27 cellular contexts compared by ENCODE assay signal in the genomic region with DNA sequence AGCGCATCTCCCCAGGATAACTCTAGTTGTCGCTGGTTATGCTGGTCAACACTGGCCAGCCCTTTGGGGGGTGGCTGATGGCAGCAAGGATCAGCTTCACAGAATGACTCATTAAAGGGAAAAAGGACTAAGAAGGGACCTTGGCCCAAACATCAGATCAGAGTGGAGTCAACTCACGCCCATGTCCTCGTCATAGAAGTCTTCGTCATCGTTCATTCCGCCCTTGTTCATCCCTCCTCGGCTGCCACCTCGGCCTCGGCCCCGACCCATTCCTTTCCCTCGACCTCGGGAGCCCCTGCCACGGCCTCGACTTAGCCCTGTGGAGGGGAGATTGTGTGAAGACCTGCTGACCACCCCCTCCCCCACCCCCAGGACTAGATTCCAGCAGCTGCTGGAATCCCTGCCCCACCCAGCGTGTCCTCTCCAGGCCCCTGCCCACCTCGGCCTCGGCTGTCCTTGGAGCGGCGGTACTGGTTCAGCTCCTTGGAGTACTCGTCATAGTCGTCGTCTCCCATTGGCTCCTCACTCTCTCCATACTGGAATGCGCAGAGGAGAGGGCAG. TPM values are rescaled to one million over a fixed set of nuclear protein-coding genes. Genes with fewer than 3 reads are reported as not detected.
DNase-seq lines count a peak whose midpoint lies in the region; ATAC-seq, FAIRE-seq and TF ChIP-seq lines count a peak whose summit lies in the region.
"Had no signal": no experiment of that assay in that cellular context is flagged by ENCODE, and none has a peak within 500 bp of the region (broad histone marks: within the 10 kb centered on the region; RNA-seq: fewer than 3 reads in every experiment).

No MANE protein-coding gene starts in this region.

- H3K27me3 ChIP-seq in K562 (ENCODE audit: control insufficient read depth in 2 of 2, insufficient read depth in 2 of 2, low read length in 2 of 2): no peaks in the 10 kb centered on the region
- H3K27me3 ChIP-seq: SJSA1 had no signal

- POLR2A ChIA-PET in activated CD4-positive, alpha-beta T cell treated with anti-CD3 and anti-CD28 coated beads for 36 hours (lab: Charles Lee): no interaction called here
- POLR2A ChIA-PET in K562 (lab: Yijun Ruan, JAX): no interaction called here

- TF ChIP-seq CTCF in K562 (IDR thresholded peaks at IDR 0.05 in 2 of 3, conservative IDR thresholded peaks at IDR 0.05 in 1 of 3; ENCODE audit: insufficient read depth in 2 of 3, low read depth in 1 of 3, low read length in 3 of 3): no peak

- no peaks in the 10 kb centered on the region for H3K79me2 ChIP-seq in K562 (ENCODE audit: control insufficient read depth, insufficient read depth, low read length)

- peaks cover 95% of the 10 kb centered on the region; the same call in 2 of the 3 replicates for H3K36me3 ChIP-seq in K562 (ENCODE audit: control insufficient read depth, insufficient read depth, low read length)

- no peak overlapping the region for H3K4me3 Mint-ChIP-seq in activated CD4-positive, alpha-beta T cell treated with anti-CD3 and anti-CD28 coated beads for 36 hours
- H3K4me3 Mint-ChIP-seq: B cell; CD14-positive monocyte; CD8-positive, alpha-beta memory T cell had no signal

- no peaks in the 10 kb centered on the region for H3K9me3 ChIP-seq in K562 (replicated peaks; ENCODE audit: control insufficient read depth, insufficient read depth, low read depth, low read length)
- H3K9me3 ChIP-seq: SJSA1 had no signal

- H3K27me3 Mint-ChIP-seq in activated CD4-positive, alpha-beta T cell treated with anti-CD3 and anti-CD28 coated beads for 36 hours: no peaks in the 10 kb centered on the region
- H3K27me3 Mint-ChIP-seq: B cell; CD8-positive, alpha-beta memory T cell had no signal

- H3K4me2 ChIP-seq in K562 (ENCODE audit: insufficient read depth, low read length): no peak overlapping the region
- H3K4me2 ChIP-seq: PC-9 had no signal

- CTCF ChIA-PET in activated CD4-positive, alpha-beta T cell treated with anti-CD3 and anti-CD28 coated beads for 36 hours (lab: Charles Lee): no interaction called here
- CTCF ChIA-PET in K562 (lab: Yijun Ruan, JAX; ENCODE audit: low intra/inter-chr PET ratio): no interaction called here

- in situ Hi-C loops in K562 (cut with MboI): loop anchor here (5.0 kb wide), 1 partner anchor 42 kb away; no protein-coding TSS in a partner anchor

- DNase-seq in activated CD4-positive, alpha-beta T cell treated with anti-CD3 and anti-CD28 coated beads for 36 hours: no peak
- DNase-seq in activated CD4-positive, alpha-beta T cell treated with anti-CD3 and anti-CD28 coated beads, Interleukin-2, amount 50 U/mL, for 48 hours: no peak
- DNase-seq in left ventricle myocardium superior (peak; percentile 10), Right ventricle myocardium superior (no peak), K562 (ENCODE audit: extremely low read depth in 1 of 4, low spot score in 3 of 4) (no peak), ecto neural progenitor cell (ENCODE audit: low spot score) (no peak), NCI-H526 (lab: John Stamatoyannopoulos, UW) (no peak)
- DNase-seq: Calu3; CD8-positive, alpha-beta memory T cell; DMS79 treated with DMSO at 0.1 percent for 48 hours; GF-D8; KG1; MM.1S; NCI-H1417; NCI-H1694; NCI-H2029 treated with DMSO at 0.1 percent for 48 hours; NCI-H446 treated with DMSO at 0.1 percent for 48 hours; NCI-H526 treated with DMSO at 0.1 percent for 48 hours; PC-9 had no signal

- H3K4me3 ChIP-seq in K562: no peak overlapping the region
- H3K4me3 ChIP-seq: PC-9, SJSA1 had no signal

- TF ChIP-seq EP300 in K562 (IDR thresholded peaks at IDR 0.05; ENCODE audit: low read length): no peak

- TF ChIP-seq POLR2A in K562 (conservative IDR thresholded peaks at IDR 0.05) (no peak), GM18505 (IDR thresholded peaks at IDR 0.05; ENCODE audit: borderline replicate concordance, extremely low read depth, insufficient read depth, insufficient read length) (no peak)

- no peak for ATAC-seq in activated CD4-positive, alpha-beta T cell treated with anti-CD3 and anti-CD28 coated beads for 36 hours
- ATAC-seq in left ventricle myocardium superior: no peak
- ATAC-seq in Right ventricle myocardium superior (ENCODE audit: poor library complexity): no peak
- no peak for ATAC-seq in K562
- ATAC-seq in GM18505 (IDR thresholded peaks at IDR 0.05; ENCODE audit: unreplicated experiment): no peak
- ATAC-seq: Right ventricle myocardium inferior had no signal

- H3K9me1 ChIP-seq in K562 (ENCODE audit: control insufficient read depth, insufficient read depth, low read length): no peaks in the 10 kb centered on the region

- H2AFZ ChIP-seq in K562 (ENCODE audit: low read depth, low read length): no peak overlapping the region
- H2AFZ ChIP-seq: PC-9 had no signal

- intact Hi-C loops in activated CD4-positive, alpha-beta T cell treated with anti-CD3 and anti-CD28 coated beads for 36 hours (cut with DNase I, micrococcal nuclease): no loop called here
- intact Hi-C loops in left ventricle myocardium superior (cut with micrococcal nuclease): no loop called here
- intact Hi-C loops in Right ventricle myocardium superior (cut with DNase I): no loop called here
- intact Hi-C loops in K562 (cut with micrococcal nuclease): no loop called here

- no peak for FAIRE-seq in K562 (lab: Jason Lieb, UNC)
- FAIRE-seq: GM12891, GM19239 had no signal

- no peaks in the 10 kb centered on the region for H3K4me1 ChIP-seq in K562 (replicated peaks in 1 of 2; ENCODE audit: control insufficient read depth in 2 of 2, insufficient read depth in 2 of 2, low read length in 2 of 2)

- H3K36me3 Mint-ChIP-seq in activated CD4-positive, alpha-beta T cell treated with anti-CD3 and anti-CD28 coated beads for 36 hours (ENCODE audit: low read depth): peaks cover 49% of the 10 kb centered on the region

- no TSS peak for BruUV-seq in K562 (replicated peaks; lab: Mats Ljungman, UMichigan)

- H3K4me1 Mint-ChIP-seq in activated CD4-positive, alpha-beta T cell treated with anti-CD3 and anti-CD28 coated beads for 36 hours: no peaks in the 10 kb centered on the region
- H3K4me1 Mint-ChIP-seq: CD14-positive monocyte; CD8-positive, alpha-beta memory T cell had no signal

- peak overlapping the region; percentile 37 for H3K27ac Mint-ChIP-seq in activated CD4-positive, alpha-beta T cell treated with anti-CD3 and anti-CD28 coated beads for 36 hours

- H3K9ac ChIP-seq in K562 (ENCODE audit: insufficient read depth in 1 of 2, low read depth in 2 of 2, low read length in 2 of 2): no peak overlapping the region

- WGBS in K562 (ENCODE audit: insufficient coverage, low coverage, missing lambda C conversion rate): 96% methylated on average over 19 of the region's 24 CpGs

- H3K27ac ChIP-seq in K562 (ENCODE audit: extremely low read depth, low read depth, low read length): no peak overlapping the region
- H3K27ac ChIP-seq: 22Rv1, PC-9, SJSA1 had no signal

- H4K20me1 ChIP-seq in K562 (replicated peaks; ENCODE audit: control insufficient read depth, insufficient read depth, low read length): no peaks in the 10 kb centered on the region

- no peaks in the 10 kb centered on the region for H3K9me3 Mint-ChIP-seq in activated CD4-positive, alpha-beta T cell treated with anti-CD3 and anti-CD28 coated beads for 36 hours (ENCODE audit: low read depth)
- H3K9me3 Mint-ChIP-seq: CD14-positive monocyte; CD8-positive, alpha-beta memory T cell had no signal

- TF ChIP-seq RAD21 in K562 (CRISPR knock-in tag; conservative IDR thresholded peaks at IDR 0.05 in 1 of 2, IDR thresholded peaks at IDR 0.05 in 1 of 2): no peak

RNA-seq across cellular contexts. Expression of a gene that starts 28.6 kb away (rescaled TPM):
- 100 to 1,000 TPM in 1 of 2 experiments, 10 to 100 TPM in 1; 88.6 to 128 TPM for total RNA-seq in activated CD4-positive, alpha-beta T cell treated with anti-CD3 and anti-CD28 coated beads for 36 hours
- total RNA-seq in left ventricle myocardium superior (22.1 TPM), Right ventricle myocardium superior (20.6 TPM), K562 (2014; rRNA removed) (18.3 and 26.0 TPM in 2 replicates), K562 (2014; rRNA removed; fragmentation: Illumina TruSeq; extraction: Trizol) (19.6 and 24.1 TPM in 2 replicates), K562 (2015; rRNA removed; fragmentation: Illumina TruSeq; extraction: Trizol) (13.2 and 19.1 TPM in 2 replicates), K562 (2021) (59.5 and 75.6 TPM in 2 replicates)
- total RNA-seq in K562 (2011; cell fraction: chromatin; rRNA removed; ENCODE audit: low replicate concordance): 66.1 and 83.6 TPM in 2 replicates
- total RNA-seq in K562 (2011; cell fraction: nucleolus; rRNA removed): 24.1 and 34.0 TPM in 2 replicates
- 30.9 TPM in 2 replicates for total RNA-seq in K562 (2011; cell fraction: nucleoplasm; rRNA removed)
- polyA plus RNA-seq in K562 (2011; rRNA removed) (4.0 and 5.3 TPM in 2 replicates), K562 (2014; fragmentation: Illumina TruSeq; extraction: Trizol) (33.5 and 33.7 TPM in 2 replicates), K562 (2014; fragmentation: Nextera tagmentation; extraction: Ambion mirVana) (1 to 10 TPM; 2.2 to 8.0 TPM), K562 (2014; rRNA removed) (14.4 and 17.6 TPM in 2 replicates)
- 2.2 and 3.7 TPM in 2 replicates for polyA plus RNA-seq in K562 (2011; cell fraction: cytosol; rRNA removed)
- polyA plus RNA-seq in K562 (2011; cell fraction: nucleus; rRNA removed): 14.1 and 22.9 TPM in 2 replicates
- polyA plus RNA-seq in K562 (2012): 11.1 and 39.1 TPM in 2 replicates
- polyA minus RNA-seq in K562 (2011; rRNA and poly(A)+ RNA removed): 14.0 and 14.6 TPM in 2 replicates
- 23.3 and 31.7 TPM in 2 replicates for polyA minus RNA-seq in K562 (2011; cell fraction: cytosol; rRNA and poly(A)+ RNA removed)
- polyA minus RNA-seq in K562 (2011; cell fraction: nucleus; rRNA and poly(A)+ RNA removed): 7.5 and 15.8 TPM in 2 replicates

RNA-seq across cellular contexts. Expression of a gene that starts 36.5 kb away (rescaled TPM):
- 10 to 100 TPM; 16.3 to 52.7 TPM for total RNA-seq in activated CD4-positive, alpha-beta T cell treated with anti-CD3 and anti-CD28 coated beads for 36 hours
- total RNA-seq in left ventricle myocardium superior (31.6 TPM), Right ventricle myocardium superior (34.9 TPM), K562 (2014; rRNA removed) (95.2 and 166 TPM in 2 replicates), K562 (2014; rRNA removed; fragmentation: Illumina TruSeq; extraction: Trizol) (0.64 and 2.4 TPM in 2 replicates), K562 (2015; rRNA removed; fragmentation: Illumina TruSeq; extraction: Trizol) (2.4 and 4.4 TPM in 2 replicates), K562 (2021) (77.6 and 79.5 TPM in 2 replicates)
- 1.5 and 6.1 TPM in 2 replicates for total RNA-seq in K562 (2011; cell fraction: chromatin; rRNA removed; ENCODE audit: low replicate concordance)
- 30.7 and 31.5 TPM in 2 replicates for total RNA-seq in K562 (2011; cell fraction: nucleolus; rRNA removed)
- 10.5 and 11.2 TPM in 2 replicates for total RNA-seq in K562 (2011; cell fraction: nucleoplasm; rRNA removed)
- polyA plus RNA-seq in K562 (2011; rRNA removed) (8.7 and 14.0 TPM in 2 replicates), K562 (2014; fragmentation: Illumina TruSeq; extraction: Trizol) (1.4 TPM in 1 of 2 replicates, not detected in the other), K562 (2014; fragmentation: Nextera tagmentation; extraction: Ambion mirVana) (under 1 TPM; 0.10 to 0.25 TPM), K562 (2014; rRNA removed) (85.9 and 90.7 TPM in 2 replicates)
- 44.0 and 160 TPM in 2 replicates for polyA plus RNA-seq in K562 (2011; cell fraction: cytosol; rRNA removed)
- 12.9 and 22.9 TPM in 2 replicates for polyA plus RNA-seq in K562 (2011; cell fraction: nucleus; rRNA removed)
- polyA plus RNA-seq in K562 (2012): 30.2 and 35.3 TPM in 2 replicates
- 0.69 and 0.74 TPM in 2 replicates for polyA minus RNA-seq in K562 (2011; rRNA and poly(A)+ RNA removed)
- 9.9 and 19.5 TPM in 2 replicates for polyA minus RNA-seq in K562 (2011; cell fraction: cytosol; rRNA and poly(A)+ RNA removed)
- polyA minus RNA-seq in K562 (2011; cell fraction: nucleus; rRNA and poly(A)+ RNA removed): 7.0 and 7.9 TPM in 2 replicates

RNA-seq across cellular contexts. Expression of a gene that starts 45.7 kb away (rescaled TPM):
- total RNA-seq in activated CD4-positive, alpha-beta T cell treated with anti-CD3 and anti-CD28 coated beads for 36 hours: 100 to 1,000 TPM; 143 to 156 TPM
- 41.9 TPM for total RNA-seq in left ventricle myocardium superior
- 42.2 TPM for total RNA-seq in Right ventricle myocardium superior
- 86.7 and 121 TPM in 2 replicates for total RNA-seq in K562 (2011; cell fraction: chromatin; rRNA removed; ENCODE audit: low replicate concordance)
- total RNA-seq in K562 (2011; cell fraction: nucleolus; rRNA removed): 37.9 and 42.4 TPM in 2 replicates
- total RNA-seq in K562 (2011; cell fraction: nucleoplasm; rRNA removed): 54.9 and 55.4 TPM in 2 replicates
- 194 and 213 TPM in 2 replicates for total RNA-seq in K562 (2014; rRNA removed)
- total RNA-seq in K562 (2014; rRNA removed; fragmentation: Illumina TruSeq; extraction: Trizol): 215 and 244 TPM in 2 replicates
- 220 and 231 TPM in 2 replicates for total RNA-seq in K562 (2015; rRNA removed; fragmentation: Illumina TruSeq; extraction: Trizol)
- 205 and 217 TPM in 2 replicates for total RNA-seq in K562 (2021)
- 199 and 297 TPM in 2 replicates for polyA plus RNA-seq in K562 (2011; rRNA removed)
- 175 and 205 TPM in 2 replicates for polyA plus RNA-seq in K562 (2011; cell fraction: cytosol; rRNA removed)
- 41.2 and 60.5 TPM in 2 replicates for polyA plus RNA-seq in K562 (2011; cell fraction: nucleus; rRNA removed)
- 207 and 215 TPM in 2 replicates for polyA plus RNA-seq in K562 (2012)
- polyA plus RNA-seq in K562 (2014; fragmentation: Illumina TruSeq; extraction: Trizol): 293 and 299 TPM in 2 replicates
- polyA plus RNA-seq in K562 (2014; fragmentation: Nextera tagmentation; extraction: Ambion mirVana): 100 to 1,000 TPM in 1 of 2 experiments, 10 to 100 TPM in 1; 82.8 to 133 TPM
- 250 and 273 TPM in 2 replicates for polyA plus RNA-seq in K562 (2014; rRNA removed)
- 138 and 156 TPM in 2 replicates for polyA minus RNA-seq in K562 (2011; rRNA and poly(A)+ RNA removed)
- polyA minus RNA-seq in K562 (2011; cell fraction: cytosol; rRNA and poly(A)+ RNA removed): 63.5 and 64.3 TPM in 2 replicates
- polyA minus RNA-seq in K562 (2011; cell fraction: nucleus; rRNA and poly(A)+ RNA removed): 11.0 and 20.4 TPM in 2 replicates
